8 cellular contexts compared by ENCODE assay signal in genomic region chr9:20623748-20624124, GRCh38. TPM values are rescaled to one million over a fixed set of nuclear protein-coding genes. Genes with fewer than 3 reads are reported as not detected.
DNase-seq lines count a peak whose midpoint lies in the region; ATAC-seq, FAIRE-seq and TF ChIP-seq lines count a peak whose summit lies in the region.

No MANE protein-coding gene starts in this region.

- CTCF ChIA-PET in PC-3 (lab: Charles Lee): no interaction called here

- intact Hi-C loops in PC-3 (cut with micrococcal nuclease) (loop anchor here (1.0 to 5.0 kb wide), 8 partner anchors 61 to 488 kb away; partner anchors contain the start of gene FOCAD), esophagus squamous epithelium (cut with DNase I) (loop anchor here (5.0 to 10.0 kb wide), 2 partner anchors 269 to 319 kb away; no protein-coding TSS in a partner anchor), sigmoid colon (cut with DNase I) (loop anchor here (2.0 to 10.0 kb wide), 9 partner anchors 61 to 696 kb away; partner anchors contain the start of gene FOCAD)

- 5 to 11% methylated on average over 7 of the region's 7 CpGs for WGBS in esophagus squamous epithelium, 2 donors
- 23 to 24% methylated on average over 7 of the region's 7 CpGs for WGBS in sigmoid colon, 2 donors

- no TSS peak for BruUV-seq in PC-3 (replicated peaks; lab: Mats Ljungman, UMichigan)

- TF ChIP-seq CTCF in PC-3 (conservative IDR thresholded peaks at IDR 0.05; ENCODE audit: low read depth, low read length) (no peak), esophagus squamous epithelium (IDR thresholded peaks at IDR 0.05) (no peak), sigmoid colon (IDR thresholded peaks at IDR 0.05) (no peak)

- peak overlapping the region; percentile 89 for H2AFZ ChIP-seq in PC-3 (ENCODE audit: low read length)

- no peaks in the 10 kb centered on the region for H3K79me2 ChIP-seq in PC-3 (ENCODE audit: low read length)

- TF ChIP-seq POLR2A in GM12891 (IDR thresholded peaks at IDR 0.05; ENCODE audit: low read depth, low read length): no peak
- TF ChIP-seq POLR2A in esophagus squamous epithelium (IDR thresholded peaks at IDR 0.05): no peak
- TF ChIP-seq POLR2A in sigmoid colon (IDR thresholded peaks at IDR 0.05): no peak

- no peak for TF ChIP-seq EP300 in sigmoid colon (IDR thresholded peaks at IDR 0.05)

- H3K9ac ChIP-seq in PC-3 (ENCODE audit: low read length): peak overlapping the region; percentile 42; the same call in 1 of the 2 replicates

- DNase-seq in GM12891 (ENCODE audit: insufficient read length, low spot score) (no peak), PC-3 (peak; percentile 15), esophagus squamous epithelium (lab: John Stamatoyannopoulos, UW) (no peak), sigmoid colon (no peak), dermis blood vessel endothelial cell (no peak), SW 1271 (lab: John Stamatoyannopoulos, UW) (no peak), NCI-H2029 treated with DMSO at 0.1 percent for 48 hours (lab: John Stamatoyannopoulos, UW) (no peak)

- H3K4me3 ChIP-seq in PC-3 (ENCODE audit: low read length) (peak overlapping the region; percentile 87), esophagus squamous epithelium (peak overlapping the region; percentile 90 to 97 (median 96)), sigmoid colon (peak overlapping the region; percentile 86 to 97 (median 92))

- H3K27ac ChIP-seq in PC-3 (ENCODE audit: low read length) (no peak overlapping the region), esophagus squamous epithelium (peak overlapping the region in 3 of 4 donors; percentile 93 to 96 (median 94)), sigmoid colon (peak overlapping the region; percentile 93 to 95 (median 94))

- H3K9me2 ChIP-seq in PC-3 (replicated peaks; ENCODE audit: low read length): no peaks in the 10 kb centered on the region

- peaks cover 3% of the 10 kb centered on the region for H3F3A ChIP-seq in PC-3 (ENCODE audit: low read length, unreplicated experiment)

- POLR2A ChIA-PET in PC-3 (lab: Charles Lee; ENCODE audit: unreplicated experiment): no interaction called here

- H3K9me3 ChIP-seq in PC-3 (ENCODE audit: low read length) (no peaks in the 10 kb centered on the region), esophagus squamous epithelium (no peaks in the 10 kb centered on the region), sigmoid colon (no peaks in the 10 kb centered on the region)

- peak; percentile 79 for FAIRE-seq in GM12891 (lab: Jason Lieb, UNC)

- no peak for ATAC-seq in PC-3
- ATAC-seq in HG03439 (IDR thresholded peaks at IDR 0.05; ENCODE audit: unreplicated experiment): no peak

- peaks cover 14% of the 10 kb centered on the region for H3K4me1 ChIP-seq in PC-3 (ENCODE audit: insufficient read depth, low read length)
- peaks cover 9 to 41% (median 11%) of the 10 kb centered on the region in 3 donors for H3K4me1 ChIP-seq in esophagus squamous epithelium
- H3K4me1 ChIP-seq in sigmoid colon: peaks cover 0 to 28% (median 18%) of the 10 kb centered on the region in 4 donors

- H3K27me3 ChIP-seq in PC-3 (ENCODE audit: low read length): no peaks in the 10 kb centered on the region
- no peaks in the 10 kb centered on the region for H3K27me3 ChIP-seq in esophagus squamous epithelium
- no peaks in the 10 kb centered on the region for H3K27me3 ChIP-seq in sigmoid colon

- peak overlapping the region; percentile 91 for H3K4me2 ChIP-seq in PC-3 (ENCODE audit: low read length)

- H4K20me1 ChIP-seq in PC-3 (ENCODE audit: low read length): no peaks in the 10 kb centered on the region

- H3K36me3 ChIP-seq in PC-3 (ENCODE audit: low read depth, low read length) (no peaks in the 10 kb centered on the region), esophagus squamous epithelium (no peaks in the 10 kb centered on the region), sigmoid colon (no peaks in the 10 kb centered on the region)

TF ChIP-seq in GM12891, 5 proteins besides CTCF, POLR2A, EP300 and RAD21:
- TF ChIP-seq POLR2AphosphoS5 (IDR thresholded peaks at IDR 0.05; ENCODE audit: low read depth, low read length): no peak
- TF ChIP-seq TAF1 (IDR thresholded peaks at IDR 0.05; ENCODE audit: low read depth, low read length): no peak
- TF ChIP-seq PAX5 (IDR thresholded peaks at IDR 0.05; ENCODE audit: insufficient read depth, low read length, severe bottlenecking): no peak
- TF ChIP-seq SPI1 (IDR thresholded peaks at IDR 0.05; ENCODE audit: low read depth, low read length): 0 out of 2 replicates have a peak, but pooled peaks have one; percentile 2

RNA-seq across cellular contexts. Expression of gene MLLT3, which starts 1.4 kb away (rescaled TPM):
- polyA plus RNA-seq in GM12891 (2012; ENCODE audit: low read depth, missing spikeins): 34.2 TPM
- total RNA-seq in PC-3 (2014; rRNA removed) (6.4 and 7.1 TPM in 2 replicates), esophagus squamous epithelium (10 to 100 TPM in 1 of 4 donors, 1 to 10 TPM in 3; 8.2 to 21.5 (median 8.6) TPM), sigmoid colon (10 to 100 TPM; 19.0 to 27.1 (median 24.2) TPM), dermis blood vessel endothelial cell (7.3 and 13.8 TPM in 2 replicates)
- 100 to 1,000 TPM in 2 of 3 donors, 10 to 100 TPM in 1; 24.6 to 132 (median 111) TPM for polyA plus RNA-seq in sigmoid colon
